Comparison of ENCODE assay signal across 18 cellular contexts in genomic region chr2:16104345-16105177, GRCh38.
DNase-seq lines count a peak whose midpoint lies in the region; ATAC-seq lines count a peak whose summit lies in the region.
"Had no signal": no experiment of that assay in that cellular context is flagged by ENCODE, and none has a peak within 500 bp of the region (broad histone marks: within the 10 kb centered on the region; RNA-seq: fewer than 3 reads in every experiment).

No MANE protein-coding gene starts in this region.

- ATAC-seq in GM18861 (IDR thresholded peaks at IDR 0.05; ENCODE audit: unreplicated experiment) = no peak
- ATAC-seq: SK-N-SH treated with all-trans-retinoic acid at 6 μM for 48 hours; stimulated activated naive B cell treated with anti-CD40 and anti-IgM and Interleukin-4, amounts not matched to agents 10 μg/mL and 1 μg/mL and 100 μg/mL, for 72 hours had no signal

- no peaks in the 10 kb centered on the region for H3K4me1 Mint-ChIP-seq in CD4-positive, alpha-beta memory T cell
- H3K4me1 Mint-ChIP-seq: stimulated activated naive B cell treated with anti-CD40 and anti-IgM and Interleukin-4, amounts not matched to agents 10 μg/mL and 1 μg/mL and 100 μg/mL, for 72 hours had no signal

- H3K27me3 ChIP-seq in H7 (ENCODE audit: control insufficient read depth, insufficient read depth, low read length) = no peaks in the 10 kb centered on the region
- H3K27me3 ChIP-seq in iPS-20b (ENCODE audit: insufficient read depth, low read length) = no peaks in the 10 kb centered on the region
- no peaks in the 10 kb centered on the region for H3K27me3 ChIP-seq in CD4-positive, alpha-beta memory T cell (ENCODE audit: insufficient read depth, low read length)

- peaks cover 0 to 5% (median 0%) of the 10 kb centered on the region in 8 donors for H3K9me3 Mint-ChIP-seq in CD4-positive, alpha-beta memory T cell
- H3K9me3 Mint-ChIP-seq: stimulated activated naive B cell treated with anti-CD40 and anti-IgM and Interleukin-4, amounts not matched to agents 10 μg/mL and 1 μg/mL and 100 μg/mL, for 72 hours had no signal

- H3K9me3 ChIP-seq in iPS-20b (ENCODE audit: insufficient read depth, low read depth, low read length) = no peaks in the 10 kb centered on the region
- no peaks in the 10 kb centered on the region for H3K9me3 ChIP-seq in CD4-positive, alpha-beta memory T cell (ENCODE audit: control insufficient read depth in 1 of 2, low read length in 2 of 2)

- intact Hi-C loops in posterior vena cava (cut with DNase I) = no loop called here
- intact Hi-C loops in CD4-positive, alpha-beta memory T cell (cut with micrococcal nuclease) = no loop called here

- H3K27ac ChIP-seq in iPS-20b (ENCODE audit: low read length) = peak overlapping the region; percentile 93
- no peak overlapping the region for H3K27ac ChIP-seq in CD4-positive, alpha-beta memory T cell (ENCODE audit: low read depth, low read length)

- peak overlapping the region; percentile 87 for H3K9ac ChIP-seq in iPS-20b (ENCODE audit: low read depth, low read length)

- no peak overlapping the region for H3K4me3 ChIP-seq in H7 (ENCODE audit: insufficient read depth, low read depth, low read length)
- peak overlapping the region; percentile 68 for H3K4me3 ChIP-seq in iPS-20b (ENCODE audit: low read length)
- H3K4me3 ChIP-seq in CD4-positive, alpha-beta memory T cell (ENCODE audit: low read length in 2 of 2) = no peak overlapping the region

- DNase-seq in H7 = peak; percentile 55
- peak; percentile 4 for DNase-seq in astrocyte of the hippocampus (ENCODE audit: low read depth, low spot score)
- peak; percentile 5 for DNase-seq in posterior vena cava (ENCODE audit: low spot score)
- no peak for DNase-seq in activated CD4-positive, CD25-positive, alpha-beta regulatory T cell (lab: John Stamatoyannopoulos, UW)
- DNase-seq in CD4-positive, alpha-beta memory T cell = no peak
- no peak for DNase-seq in NCI-H1417 (lab: John Stamatoyannopoulos, UW)
- DNase-seq: activated CD4-positive, CD25-positive, alpha-beta regulatory T cell treated with anti-CD3 and anti-CD28 coated beads, Interleukin-2, amount 50 U/mL, for 72 hours; cortex of kidney; GOT3; NCI-H1694 treated with DMSO at 0.1 percent for 48 hours; NCI-H345; RPMI8226; stimulated activated naive B cell treated with anti-CD40 and anti-IgM and Interleukin-4, amounts not matched to agents 10 μg/mL and 1 μg/mL and 100 μg/mL, for 72 hours; T-helper 9 cell had no signal

- CTCF ChIA-PET in CD4-positive, alpha-beta memory T cell (lab: Charles Lee; ENCODE audit: partially characterized antibody) = no interaction called here

- no peak overlapping the region for H3K4me3 Mint-ChIP-seq in CD4-positive, alpha-beta memory T cell
- H3K4me3 Mint-ChIP-seq: activated naive CD8-positive, alpha-beta T cell; stimulated activated naive B cell treated with anti-CD40 and anti-IgM and Interleukin-4, amounts not matched to agents 10 μg/mL and 1 μg/mL and 100 μg/mL, for 72 hours had no signal

- H3K27ac Mint-ChIP-seq in CD4-positive, alpha-beta memory T cell = no peak overlapping the region
- H3K27ac Mint-ChIP-seq: activated naive CD8-positive, alpha-beta T cell; stimulated activated naive B cell treated with anti-CD40 and anti-IgM and Interleukin-4, amounts not matched to agents 10 μg/mL and 1 μg/mL and 100 μg/mL, for 72 hours had no signal

- POLR2A ChIA-PET in CD4-positive, alpha-beta memory T cell (lab: Charles Lee; ENCODE audit: partially characterized antibody) = no interaction called here

- peaks cover 41% of the 10 kb centered on the region; the same call in 1 of the 2 replicates for H3K4me1 ChIP-seq in iPS-20b (ENCODE audit: insufficient read depth, low read length)
- H3K4me1 ChIP-seq in CD4-positive, alpha-beta memory T cell (ENCODE audit: insufficient read depth, low read length) = no peaks in the 10 kb centered on the region

- peaks cover 0 to 3% of the 10 kb centered on the region in 2 donors for H3K36me3 Mint-ChIP-seq in CD4-positive, alpha-beta memory T cell
- H3K36me3 Mint-ChIP-seq: activated naive CD8-positive, alpha-beta T cell; stimulated activated naive B cell treated with anti-CD40 and anti-IgM and Interleukin-4, amounts not matched to agents 10 μg/mL and 1 μg/mL and 100 μg/mL, for 72 hours had no signal

- no peaks in the 10 kb centered on the region for H3K27me3 Mint-ChIP-seq in CD4-positive, alpha-beta memory T cell
- H3K27me3 Mint-ChIP-seq: activated naive CD8-positive, alpha-beta T cell; stimulated activated naive B cell treated with anti-CD40 and anti-IgM and Interleukin-4, amounts not matched to agents 10 μg/mL and 1 μg/mL and 100 μg/mL, for 72 hours had no signal

- no peaks in the 10 kb centered on the region for H3K36me3 ChIP-seq in H7 (replicated peaks; ENCODE audit: control insufficient read depth, insufficient read depth, low read length)
- no peaks in the 10 kb centered on the region for H3K36me3 ChIP-seq in iPS-20b (ENCODE audit: insufficient read depth, low read depth, low read length)
- no peaks in the 10 kb centered on the region for H3K36me3 ChIP-seq in CD4-positive, alpha-beta memory T cell (ENCODE audit: insufficient read depth, low read length)

Comparison
In these comparisons a context has a peak if more than half of its experiments do, and no peak if none do; other contexts are left out.
1. DNase-seq: peak in H7 (single experiment), astrocyte of the hippocampus (single experiment) and posterior vena cava (single experiment); none in activated CD4-positive, CD25-positive, alpha-beta regulatory T cell (0 of 4), CD4-positive, alpha-beta memory T cell (0 of 5) and NCI-H1417 (0 of 3).